1 cellular context compared by ENCODE assay signal in genomic region chr3:57933589-57933988, GRCh38.
TF ChIP-seq lines count a peak whose summit lies in the region.

No MANE protein-coding gene starts in this region.

TF ChIP-seq in GM23338, 12 proteins besides CTCF, POLR2A, EP300 and RAD21 (continued from another document):
- TF ChIP-seq, protein P1, sequence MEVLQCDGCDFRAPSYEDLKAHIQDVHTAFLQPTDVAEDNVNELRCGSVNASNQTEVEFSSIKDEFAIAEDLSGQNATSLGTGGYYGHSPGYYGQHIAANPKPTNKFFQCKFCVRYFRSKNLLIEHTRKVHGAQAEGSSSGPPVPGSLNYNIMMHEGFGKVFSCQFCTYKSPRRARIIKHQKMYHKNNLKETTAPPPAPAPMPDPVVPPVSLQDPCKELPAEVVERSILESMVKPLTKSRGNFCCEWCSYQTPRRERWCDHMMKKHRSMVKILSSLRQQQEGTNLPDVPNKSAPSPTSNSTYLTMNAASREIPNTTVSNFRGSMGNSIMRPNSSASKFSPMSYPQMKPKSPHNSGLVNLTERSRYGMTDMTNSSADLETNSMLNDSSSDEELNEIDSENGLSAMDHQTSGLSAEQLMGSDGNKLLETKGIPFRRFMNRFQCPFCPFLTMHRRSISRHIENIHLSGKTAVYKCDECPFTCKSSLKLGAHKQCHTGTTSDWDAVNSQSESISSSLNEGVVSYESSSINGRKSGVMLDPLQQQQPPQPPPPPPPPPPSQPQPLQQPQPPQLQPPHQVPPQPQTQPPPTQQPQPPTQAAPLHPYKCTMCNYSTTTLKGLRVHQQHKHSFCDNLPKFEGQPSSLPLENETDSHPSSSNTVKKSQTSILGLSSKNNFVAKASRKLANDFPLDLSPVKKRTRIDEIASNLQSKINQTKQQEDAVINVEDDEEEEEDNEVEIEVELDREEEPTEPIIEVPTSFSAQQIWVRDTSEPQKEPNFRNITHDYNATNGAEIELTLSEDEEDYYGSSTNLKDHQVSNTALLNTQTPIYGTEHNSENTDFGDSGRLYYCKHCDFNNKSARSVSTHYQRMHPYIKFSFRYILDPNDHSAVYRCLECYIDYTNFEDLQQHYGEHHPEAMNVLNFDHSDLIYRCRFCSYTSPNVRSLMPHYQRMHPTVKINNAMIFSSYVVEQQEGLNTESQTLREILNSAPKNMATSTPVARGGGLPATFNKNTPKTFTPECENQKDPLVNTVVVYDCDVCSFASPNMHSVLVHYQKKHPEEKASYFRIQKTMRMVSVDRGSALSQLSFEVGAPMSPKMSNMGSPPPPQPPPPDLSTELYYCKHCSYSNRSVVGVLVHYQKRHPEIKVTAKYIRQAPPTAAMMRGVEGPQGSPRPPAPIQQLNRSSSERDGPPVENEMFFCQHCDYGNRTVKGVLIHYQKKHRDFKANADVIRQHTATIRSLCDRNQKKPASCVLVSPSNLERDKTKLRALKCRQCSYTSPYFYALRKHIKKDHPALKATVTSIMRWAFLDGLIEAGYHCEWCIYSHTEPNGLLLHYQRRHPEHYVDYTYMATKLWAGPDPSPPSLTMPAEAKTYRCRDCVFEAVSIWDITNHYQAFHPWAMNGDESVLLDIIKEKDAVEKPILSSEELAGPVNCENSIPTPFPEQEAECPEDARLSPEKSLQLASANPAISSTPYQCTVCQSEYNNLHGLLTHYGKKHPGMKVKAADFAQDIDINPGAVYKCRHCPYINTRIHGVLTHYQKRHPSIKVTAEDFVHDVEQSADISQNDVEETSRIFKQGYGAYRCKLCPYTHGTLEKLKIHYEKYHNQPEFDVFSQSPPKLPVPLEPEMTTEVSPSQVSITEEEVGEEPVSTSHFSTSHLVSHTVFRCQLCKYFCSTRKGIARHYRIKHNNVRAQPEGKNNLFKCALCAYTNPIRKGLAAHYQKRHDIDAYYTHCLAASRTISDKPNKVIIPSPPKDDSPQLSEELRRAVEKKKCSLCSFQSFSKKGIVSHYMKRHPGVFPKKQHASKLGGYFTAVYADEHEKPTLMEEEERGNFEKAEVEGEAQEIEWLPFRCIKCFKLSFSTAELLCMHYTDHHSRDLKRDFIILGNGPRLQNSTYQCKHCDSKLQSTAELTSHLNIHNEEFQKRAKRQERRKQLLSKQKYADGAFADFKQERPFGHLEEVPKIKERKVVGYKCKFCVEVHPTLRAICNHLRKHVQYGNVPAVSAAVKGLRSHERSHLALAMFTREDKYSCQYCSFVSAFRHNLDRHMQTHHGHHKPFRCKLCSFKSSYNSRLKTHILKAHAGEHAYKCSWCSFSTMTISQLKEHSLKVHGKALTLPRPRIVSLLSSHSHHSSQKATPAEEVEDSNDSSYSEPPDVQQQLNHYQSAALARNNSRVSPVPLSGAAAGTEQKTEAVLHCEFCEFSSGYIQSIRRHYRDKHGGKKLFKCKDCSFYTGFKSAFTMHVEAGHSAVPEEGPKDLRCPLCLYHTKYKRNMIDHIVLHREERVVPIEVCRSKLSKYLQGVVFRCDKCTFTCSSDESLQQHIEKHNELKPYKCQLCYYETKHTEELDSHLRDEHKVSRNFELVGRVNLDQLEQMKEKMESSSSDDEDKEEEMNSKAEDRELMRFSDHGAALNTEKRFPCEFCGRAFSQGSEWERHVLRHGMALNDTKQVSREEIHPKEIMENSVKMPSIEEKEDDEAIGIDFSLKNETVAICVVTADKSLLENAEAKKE (CRISPR knock-in tag; IDR thresholded peaks at IDR 0.05) = no peak
- TF ChIP-seq JUNB (IDR thresholded peaks at IDR 0.05; ENCODE audit: unreplicated experiment) (no peak), EZH2 (IDR thresholded peaks at IDR 0.05; ENCODE audit: low read depth, unreplicated experiment) (no peak), STAT1 (IDR thresholded peaks at IDR 0.05; ENCODE audit: unreplicated experiment) (no peak), ZNF114 (CRISPR knock-in tag; IDR thresholded peaks at IDR 0.05) (no peak), ETS1 (IDR thresholded peaks at IDR 0.05) (no peak), ZNF331 (CRISPR knock-in tag; IDR thresholded peaks at IDR 0.05; ENCODE audit: low read depth) (no peak), REST (IDR thresholded peaks at IDR 0.05; ENCODE audit: unreplicated experiment) (no peak), EZH2phosphoT487 (IDR thresholded peaks at IDR 0.05; ENCODE audit: unreplicated experiment) (no peak), CREB1 (CRISPR knock-in tag; IDR thresholded peaks at IDR 0.05; ENCODE audit: low read depth) (no peak)
